1 cellular context compared by ENCODE assay signal in genomic region chr13:99617474-99618255, GRCh38.
TF ChIP-seq lines count a peak whose summit lies in the region.

No MANE protein-coding gene starts in this region.

TF ChIP-seq in HepG2, 621 proteins besides CTCF, POLR2A, EP300 and RAD21 (continued from another document and continues in another):
- TF ChIP-seq NAIF1 (CRISPR knock-in tag; IDR thresholded peaks at IDR 0.05; ENCODE audit: borderline replicate concordance) (no peak), NFYC (CRISPR knock-in tag; IDR thresholded peaks at IDR 0.05) (no peak), FOXK2 (IDR thresholded peaks at IDR 0.05) (no peak), ZNF652 (CRISPR knock-in tag; IDR thresholded peaks at IDR 0.05; ENCODE audit: borderline replicate concordance, low read depth) (no peak), KMT2A (CRISPR knock-in tag; IDR thresholded peaks at IDR 0.05) (no peak), KLF16 (CRISPR knock-in tag; IDR thresholded peaks at IDR 0.05) (no peak), EHMT2 (IDR thresholded peaks at IDR 0.05; ENCODE audit: borderline replicate concordance, low read depth, low read length) (no peak), ARNT (IDR thresholded peaks at IDR 0.05) (no peak), ZNF670 (CRISPR knock-in tag; IDR thresholded peaks at IDR 0.05; ENCODE audit: borderline replicate concordance) (no peak), MTA3 (CRISPR knock-in tag; IDR thresholded peaks at IDR 0.05) (no peak), ZNF160 (CRISPR knock-in tag; IDR thresholded peaks at IDR 0.05) (no peak), ZNF547 (CRISPR knock-in tag; IDR thresholded peaks at IDR 0.05) (no peak), NFKBIZ (CRISPR knock-in tag; IDR thresholded peaks at IDR 0.05) (no peak), MZF1 (CRISPR knock-in tag; IDR thresholded peaks at IDR 0.05; ENCODE audit: borderline replicate concordance) (no peak), SMAD1 (CRISPR knock-in tag; IDR thresholded peaks at IDR 0.05; ENCODE audit: borderline replicate concordance, low read depth) (no peak), YEATS4 (CRISPR knock-in tag; IDR thresholded peaks at IDR 0.05; ENCODE audit: borderline replicate concordance) (no peak), CBX5 (CRISPR knock-in tag; IDR thresholded peaks at IDR 0.05; ENCODE audit: borderline replicate concordance) (no peak), DMAP1 (CRISPR knock-in tag; IDR thresholded peaks at IDR 0.05) (no peak), HNRNPH1 (optimal IDR thresholded peaks at IDR 0.05; ENCODE audit: low read depth, low read length) (no peak), ELF3 (CRISPR knock-in tag; IDR thresholded peaks at IDR 0.05) (no peak), ZNF792 (CRISPR knock-in tag; IDR thresholded peaks at IDR 0.05) (no peak), NRL (CRISPR knock-in tag; IDR thresholded peaks at IDR 0.05; ENCODE audit: borderline replicate concordance) (no peak), ZFP36L2 (CRISPR knock-in tag; IDR thresholded peaks at IDR 0.05) (no peak), ZNF331 (CRISPR knock-in tag; IDR thresholded peaks at IDR 0.05) (peak; percentile 30; the same call in 1 of the 2 replicates), ZBTB38 (CRISPR knock-in tag; IDR thresholded peaks at IDR 0.05) (no peak), ZBTB43 (CRISPR knock-in tag; conservative IDR thresholded peaks at IDR 0.05) (no peak), PHF5A (CRISPR knock-in tag; IDR thresholded peaks at IDR 0.05; ENCODE audit: low read depth, unreplicated experiment) (no peak), ZNF337 (CRISPR knock-in tag; IDR thresholded peaks at IDR 0.05; ENCODE audit: borderline replicate concordance, low read depth) (no peak), ZNF251 (CRISPR knock-in tag; IDR thresholded peaks at IDR 0.05) (no peak), ZNF891 (CRISPR knock-in tag; IDR thresholded peaks at IDR 0.05) (no peak), ERF (CRISPR knock-in tag; IDR thresholded peaks at IDR 0.05) (0 out of 2 replicates have a peak, but pooled peaks have one; percentile 21), STAG1 (CRISPR knock-in tag; IDR thresholded peaks at IDR 0.05) (peak; percentile 82), CBX1 (IDR thresholded peaks at IDR 0.05; ENCODE audit: low read depth) (no peak), NCOR1 (IDR thresholded peaks at IDR 0.05; ENCODE audit: borderline replicate concordance, low read length) (no peak), ZSCAN22 (CRISPR knock-in tag; IDR thresholded peaks at IDR 0.05) (no peak), RELA (CRISPR knock-in tag; IDR thresholded peaks at IDR 0.05) (no peak), GFI1 (CRISPR knock-in tag; IDR thresholded peaks at IDR 0.05; ENCODE audit: borderline replicate concordance) (no peak), HMGXB3 (CRISPR knock-in tag; IDR thresholded peaks at IDR 0.05; ENCODE audit: borderline replicate concordance) (no peak), JARID2 (CRISPR knock-in tag; IDR thresholded peaks at IDR 0.05; ENCODE audit: insufficient replicate concordance) (no peak), SMC3 (IDR thresholded peaks at IDR 0.05; ENCODE audit: low read length) (peak; percentile 67), ZNF501 (CRISPR knock-in tag; IDR thresholded peaks at IDR 0.05) (no peak), XBP1 (CRISPR knock-in tag; IDR thresholded peaks at IDR 0.05) (no peak), ZNF770 (CRISPR knock-in tag; IDR thresholded peaks at IDR 0.05) (peak; percentile 59; the same call in 1 of the 2 replicates)
- TF ChIP-seq, protein P1, sequence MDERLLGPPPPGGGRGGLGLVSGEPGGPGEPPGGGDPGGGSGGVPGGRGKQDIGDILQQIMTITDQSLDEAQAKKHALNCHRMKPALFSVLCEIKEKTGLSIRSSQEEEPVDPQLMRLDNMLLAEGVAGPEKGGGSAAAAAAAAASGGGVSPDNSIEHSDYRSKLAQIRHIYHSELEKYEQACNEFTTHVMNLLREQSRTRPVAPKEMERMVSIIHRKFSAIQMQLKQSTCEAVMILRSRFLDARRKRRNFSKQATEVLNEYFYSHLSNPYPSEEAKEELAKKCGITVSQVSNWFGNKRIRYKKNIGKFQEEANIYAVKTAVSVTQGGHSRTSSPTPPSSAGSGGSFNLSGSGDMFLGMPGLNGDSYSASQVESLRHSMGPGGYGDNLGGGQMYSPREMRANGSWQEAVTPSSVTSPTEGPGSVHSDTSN (CRISPR knock-in tag; IDR thresholded peaks at IDR 0.05): no peak
- TF ChIP-seq, protein P2, sequence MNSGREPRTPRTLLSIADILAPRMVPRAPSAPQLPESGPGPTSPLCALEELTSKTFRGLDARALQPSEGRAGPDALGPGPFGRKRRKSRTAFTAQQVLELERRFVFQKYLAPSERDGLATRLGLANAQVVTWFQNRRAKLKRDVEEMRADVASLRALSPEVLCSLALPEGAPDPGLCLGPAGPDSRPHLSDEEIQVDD (CRISPR knock-in tag; IDR thresholded peaks at IDR 0.05; ENCODE audit: borderline replicate concordance): no peak
- TF ChIP-seq, protein P3, sequence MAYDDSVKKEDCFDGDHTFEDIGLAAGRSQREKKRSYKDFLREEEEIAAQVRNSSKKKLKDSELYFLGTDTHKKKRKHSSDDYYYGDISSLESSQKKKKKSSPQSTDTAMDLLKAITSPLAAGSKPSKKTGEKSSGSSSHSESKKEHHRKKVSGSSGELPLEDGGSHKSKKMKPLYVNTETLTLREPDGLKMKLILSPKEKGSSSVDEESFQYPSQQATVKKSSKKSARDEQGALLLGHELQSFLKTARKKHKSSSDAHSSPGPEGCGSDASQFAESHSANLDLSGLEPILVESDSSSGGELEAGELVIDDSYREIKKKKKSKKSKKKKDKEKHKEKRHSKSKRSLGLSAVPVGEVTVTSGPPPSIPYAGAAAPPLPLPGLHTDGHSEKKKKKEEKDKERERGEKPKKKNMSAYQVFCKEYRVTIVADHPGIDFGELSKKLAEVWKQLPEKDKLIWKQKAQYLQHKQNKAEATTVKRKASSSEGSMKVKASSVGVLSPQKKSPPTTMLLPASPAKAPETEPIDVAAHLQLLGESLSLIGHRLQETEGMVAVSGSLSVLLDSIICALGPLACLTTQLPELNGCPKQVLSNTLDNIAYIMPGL (CRISPR knock-in tag; IDR thresholded peaks at IDR 0.05; ENCODE audit: borderline replicate concordance in 1 of 2, low read depth in 1 of 2): 0 out of 4 replicates have a peak, but pooled peaks have one; percentile 24 to 25
- TF ChIP-seq, protein P4, sequence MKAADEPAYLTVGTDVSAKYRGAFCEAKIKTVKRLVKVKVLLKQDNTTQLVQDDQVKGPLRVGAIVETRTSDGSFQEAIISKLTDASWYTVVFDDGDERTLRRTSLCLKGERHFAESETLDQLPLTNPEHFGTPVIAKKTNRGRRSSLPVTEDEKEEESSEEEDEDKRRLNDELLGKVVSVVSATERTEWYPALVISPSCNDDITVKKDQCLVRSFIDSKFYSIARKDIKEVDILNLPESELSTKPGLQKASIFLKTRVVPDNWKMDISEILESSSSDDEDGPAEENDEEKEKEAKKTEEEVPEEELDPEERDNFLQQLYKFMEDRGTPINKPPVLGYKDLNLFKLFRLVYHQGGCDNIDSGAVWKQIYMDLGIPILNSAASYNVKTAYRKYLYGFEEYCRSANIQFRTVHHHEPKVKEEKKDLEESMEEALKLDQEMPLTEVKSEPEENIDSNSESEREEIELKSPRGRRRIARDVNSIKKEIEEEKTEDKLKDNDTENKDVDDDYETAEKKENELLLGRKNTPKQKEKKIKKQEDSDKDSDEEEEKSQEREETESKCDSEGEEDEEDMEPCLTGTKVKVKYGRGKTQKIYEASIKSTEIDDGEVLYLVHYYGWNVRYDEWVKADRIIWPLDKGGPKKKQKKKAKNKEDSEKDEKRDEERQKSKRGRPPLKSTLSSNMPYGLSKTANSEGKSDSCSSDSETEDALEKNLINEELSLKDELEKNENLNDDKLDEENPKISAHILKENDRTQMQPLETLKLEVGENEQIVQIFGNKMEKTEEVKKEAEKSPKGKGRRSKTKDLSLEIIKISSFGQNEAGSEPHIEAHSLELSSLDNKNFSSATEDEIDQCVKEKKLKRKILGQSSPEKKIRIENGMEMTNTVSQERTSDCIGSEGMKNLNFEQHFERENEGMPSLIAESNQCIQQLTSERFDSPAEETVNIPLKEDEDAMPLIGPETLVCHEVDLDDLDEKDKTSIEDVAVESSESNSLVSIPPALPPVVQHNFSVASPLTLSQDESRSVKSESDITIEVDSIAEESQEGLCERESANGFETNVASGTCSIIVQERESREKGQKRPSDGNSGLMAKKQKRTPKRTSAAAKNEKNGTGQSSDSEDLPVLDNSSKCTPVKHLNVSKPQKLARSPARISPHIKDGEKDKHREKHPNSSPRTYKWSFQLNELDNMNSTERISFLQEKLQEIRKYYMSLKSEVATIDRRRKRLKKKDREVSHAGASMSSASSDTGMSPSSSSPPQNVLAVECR (CRISPR knock-in tag; IDR thresholded peaks at IDR 0.05; ENCODE audit: borderline replicate concordance): no peak
- TF ChIP-seq, protein P5, sequence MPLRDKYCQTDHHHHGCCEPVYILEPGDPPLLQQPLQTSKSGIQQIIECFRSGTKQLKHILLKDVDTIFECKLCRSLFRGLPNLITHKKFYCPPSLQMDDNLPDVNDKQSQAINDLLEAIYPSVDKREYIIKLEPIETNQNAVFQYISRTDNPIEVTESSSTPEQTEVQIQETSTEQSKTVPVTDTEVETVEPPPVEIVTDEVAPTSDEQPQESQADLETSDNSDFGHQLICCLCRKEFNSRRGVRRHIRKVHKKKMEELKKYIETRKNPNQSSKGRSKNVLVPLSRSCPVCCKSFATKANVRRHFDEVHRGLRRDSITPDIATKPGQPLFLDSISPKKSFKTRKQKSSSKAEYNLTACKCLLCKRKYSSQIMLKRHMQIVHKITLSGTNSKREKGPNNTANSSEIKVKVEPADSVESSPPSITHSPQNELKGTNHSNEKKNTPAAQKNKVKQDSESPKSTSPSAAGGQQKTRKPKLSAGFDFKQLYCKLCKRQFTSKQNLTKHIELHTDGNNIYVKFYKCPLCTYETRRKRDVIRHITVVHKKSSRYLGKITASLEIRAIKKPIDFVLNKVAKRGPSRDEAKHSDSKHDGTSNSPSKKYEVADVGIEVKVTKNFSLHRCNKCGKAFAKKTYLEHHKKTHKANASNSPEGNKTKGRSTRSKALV (CRISPR knock-in tag; IDR thresholded peaks at IDR 0.05): no peak
- TF ChIP-seq, protein P6, sequence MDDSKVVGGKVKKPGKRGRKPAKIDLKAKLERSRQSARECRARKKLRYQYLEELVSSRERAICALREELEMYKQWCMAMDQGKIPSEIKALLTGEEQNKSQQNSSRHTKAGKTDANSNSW (CRISPR knock-in tag; IDR thresholded peaks at IDR 0.05; ENCODE audit: borderline replicate concordance): no peak
- TF ChIP-seq, protein P7, sequence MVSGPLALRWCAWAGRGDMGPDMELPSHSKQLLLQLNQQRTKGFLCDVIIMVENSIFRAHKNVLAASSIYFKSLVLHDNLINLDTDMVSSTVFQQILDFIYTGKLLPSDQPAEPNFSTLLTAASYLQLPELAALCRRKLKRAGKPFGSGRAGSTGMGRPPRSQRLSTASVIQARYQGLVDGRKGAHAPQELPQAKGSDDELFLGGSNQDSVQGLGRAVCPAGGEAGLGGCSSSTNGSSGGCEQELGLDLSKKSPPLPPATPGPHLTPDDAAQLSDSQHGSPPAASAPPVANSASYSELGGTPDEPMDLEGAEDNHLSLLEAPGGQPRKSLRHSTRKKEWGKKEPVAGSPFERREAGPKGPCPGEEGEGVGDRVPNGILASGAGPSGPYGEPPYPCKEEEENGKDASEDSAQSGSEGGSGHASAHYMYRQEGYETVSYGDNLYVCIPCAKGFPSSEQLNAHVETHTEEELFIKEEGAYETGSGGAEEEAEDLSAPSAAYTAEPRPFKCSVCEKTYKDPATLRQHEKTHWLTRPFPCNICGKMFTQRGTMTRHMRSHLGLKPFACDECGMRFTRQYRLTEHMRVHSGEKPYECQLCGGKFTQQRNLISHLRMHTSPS (CRISPR knock-in tag; IDR thresholded peaks at IDR 0.05; ENCODE audit: low read depth): no peak
